25 cellular contexts compared by ENCODE assay signal in genomic region chr1:57898531-57898930, GRCh38.
"Had no signal": no experiment of that assay in that cellular context is flagged by ENCODE, and none has a peak within 500 bp of the region (broad histone marks: within the 10 kb centered on the region; RNA-seq: fewer than 3 reads in every experiment).

No MANE protein-coding gene starts in this region.

- H3K27me3 Mint-ChIP-seq: progenitor cell of endocrine pancreas had no signal

- H3K27ac Mint-ChIP-seq: mesothelial cell of epicardium; naive B cell; natural killer cell; nephron progenitor cell; progenitor cell of endocrine pancreas; stimulated activated naive B cell treated with anti-CD40 and anti-IgM and Interleukin-4, amounts not matched to agents 10 μg/mL and 1 μg/mL and 100 μg/mL, for 72 hours had no signal

- H3K27me3 ChIP-seq: ovary, stomach, testis, thyroid gland, transverse colon, upper lobe of left lung, vagina had no signal

- H3K4me1 ChIP-seq: left ventricle myocardium inferior, stomach, testis, thyroid gland, transverse colon, upper lobe of left lung, vagina had no signal

- H3K4me3 ChIP-seq: left ventricle myocardium inferior, lung, ovary, skin epidermis, stomach, testis, thyroid gland, transverse colon, upper lobe of left lung, vagina had no signal

- H3K9me3 Mint-ChIP-seq: mesothelial cell of epicardium, naive B cell, natural killer cell, nephron progenitor cell had no signal

- H3K4me1 Mint-ChIP-seq: naive B cell; natural killer cell; stimulated activated naive B cell treated with anti-CD40 and anti-IgM and Interleukin-4, amounts not matched to agents 10 μg/mL and 1 μg/mL and 100 μg/mL, for 72 hours had no signal

- H3K27ac ChIP-seq: left ventricle myocardium inferior, ovary, skin epidermis, stomach, testis, thyroid gland, transverse colon, upper lobe of left lung, vagina had no signal

- H3K9me3 ChIP-seq: left ventricle myocardium inferior, ovary, stomach, testis, thyroid gland, transverse colon, upper lobe of left lung, vagina had no signal

- ATAC-seq: natural killer cell; right cardiac atrium; sciatic nerve; stimulated activated naive B cell treated with anti-CD40 and anti-IgM and Interleukin-4, amounts not matched to agents 10 μg/mL and 1 μg/mL and 100 μg/mL, for 72 hours; stimulated activated naive CD8-positive, alpha-beta T cell treated with anti-CD3 and anti-CD28 coated beads, Interleukin-15, Interleukin-2, amounts not matched to agents 100 U/mL and 50 U/mL, for 24 hours had no signal

- H3K36me3 ChIP-seq: left ventricle myocardium inferior, ovary, stomach, thyroid gland, transverse colon, upper lobe of left lung, vagina had no signal

- H3K4me3 Mint-ChIP-seq: mesothelial cell of epicardium; naive B cell; natural killer cell; nephron progenitor cell; stimulated activated naive B cell treated with anti-CD40 and anti-IgM and Interleukin-4, amounts not matched to agents 10 μg/mL and 1 μg/mL and 100 μg/mL, for 72 hours had no signal

- H3K36me3 Mint-ChIP-seq: mesothelial cell of epicardium; naive B cell; natural killer cell; stimulated activated naive B cell treated with anti-CD40 and anti-IgM and Interleukin-4, amounts not matched to agents 10 μg/mL and 1 μg/mL and 100 μg/mL, for 72 hours had no signal

- DNase-seq: islet precursor cell; left ventricle myocardium inferior; mesendoderm; naive B cell; natural killer cell; nephron progenitor cell; ovary; right cardiac atrium; stimulated activated CD4-positive, alpha-beta T cell treated with anti-CD3 and anti-CD28 coated beads, Interleukin-12 subunit alpha, Interleukin-12 subunit beta, amount 100 ng/mL, for 4 hours; stimulated activated CD4-positive, alpha-beta T cell treated with anti-CD3 and anti-CD28 coated beads, Interleukin-15, amount 100 ng/mL, for 24 hours; stimulated activated CD4-positive, alpha-beta T cell treated with anti-CD3 and anti-CD28 coated beads, Interleukin-2, amount 100 ng/mL, for 24 hours; stimulated activated CD4-positive, alpha-beta T cell treated with anti-CD3 and anti-CD28 coated beads, Interleukin-4, amount 100 ng/mL, for 1 hour; stimulated activated naive B cell treated with anti-CD40 and anti-IgM and Interleukin-4, amounts not matched to agents 10 μg/mL and 1 μg/mL and 100 μg/mL, for 72 hours; stimulated activated naive CD8-positive, alpha-beta T cell treated with anti-CD3 and anti-CD28 coated beads, Interleukin-15, Interleukin-2, amounts not matched to agents 100 U/mL and 50 U/mL, for 24 hours; stomach; testis; thyroid gland; transverse colon; upper lobe of left lung had no signal
